ENCODE assay signal across 25 cellular contexts in the genomic region with DNA sequence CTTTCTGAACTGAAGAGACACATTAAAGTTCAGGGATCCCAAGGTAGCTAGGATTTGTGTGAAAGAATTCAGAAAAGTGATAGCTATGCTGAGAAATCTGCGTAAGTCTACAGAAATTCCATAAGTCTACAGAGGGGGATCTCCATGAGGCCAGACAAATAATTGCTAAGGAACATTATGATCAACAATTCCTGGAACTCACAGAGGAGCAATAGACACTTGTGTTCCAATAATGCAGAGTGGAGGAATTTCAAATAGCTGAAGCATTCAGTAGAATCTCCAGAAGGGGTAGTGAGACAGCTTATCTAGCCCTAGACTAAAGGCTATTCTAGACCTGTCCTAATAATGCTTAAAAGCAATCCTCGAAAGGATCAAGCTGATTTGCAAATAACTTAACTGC.
"Had no signal": no experiment of that assay in that cellular context is flagged by ENCODE, and none has a peak within 500 bp of the region (broad histone marks: within the 10 kb centered on the region; RNA-seq: fewer than 3 reads in every experiment).

No MANE protein-coding gene starts in this region.

- H3K27ac ChIP-seq: body of pancreas, colonic mucosa, epithelial cell of prostate, WERI-Rb-1 had no signal

- H3K27me3 ChIP-seq: body of pancreas, colonic mucosa had no signal

- H3K4me3 ChIP-seq: body of pancreas, colonic mucosa had no signal

- H3K9me3 ChIP-seq: body of pancreas, colonic mucosa had no signal

- DNase-seq: activated B cell treated with CpG ODN at 0.5 μM for 24 hours; activated CD4-positive, alpha-beta T cell treated with anti-CD3 and anti-CD28 coated beads for 48 hours; activated CD4-positive, alpha-beta T cell treated with anti-CD3 and anti-CD28 coated beads, Interleukin-2, amount 50 U/mL, for 1 hour; activated CD4-positive, alpha-beta T cell treated with anti-CD3 and anti-CD28 coated beads, Interleukin-2, amount 50 U/mL, for 48 hours; activated CD8-positive, alpha-beta memory T cell treated with anti-CD3 and anti-CD28 coated beads for 24 hours; activated CD8-positive, alpha-beta T cell treated with anti-CD3 and anti-CD28 coated beads for 36 hours; activated effector memory CD4-positive, alpha-beta T cell treated with Interleukin-2 at 50 U/mL for 16 hours; activated gamma-delta T cell treated with Interleukin-2 at 50 U/mL for 16 hours; activated naive CD4-positive, alpha-beta T cell treated with anti-CD3 and anti-CD28 coated beads, Interleukin-2, amount 50 U/mL, for 16 hours; activated naive CD4-positive, alpha-beta T cell treated with Interleukin-2 at 50 U/mL for 16 hours; activated T-cell treated with anti-CD3 and anti-CD28 coated beads, Interleukin-2, amount 50 U/mL, for 4 hours; amygdala; aorta; body of pancreas; caudate nucleus; colonic mucosa; effector CD4-positive, alpha-beta T cell; effector memory CD8-positive, alpha-beta T cell; foreskin fibroblast; head of caudate nucleus; T-helper 1 cell; T-helper 17 cell; T1000; WERI-Rb-1 had no signal

- H3K36me3 ChIP-seq: colonic mucosa, WERI-Rb-1 had no signal

- H3K4me1 ChIP-seq: body of pancreas, colonic mucosa had no signal
